15 cellular contexts compared by ENCODE assay signal in genomic region chr7:154620307-154620706, GRCh38.
A peak's percentile ranks its signal among the peaks of the same experiment; 100 is the strongest.
DNase-seq lines count a peak whose midpoint lies in the region; ATAC-seq and TF ChIP-seq lines count a peak whose summit lies in the region.
"Had no signal": no experiment of that assay in that cellular context is flagged by ENCODE, and none has a peak within 500 bp of the region (broad histone marks: within the 10 kb centered on the region; RNA-seq: fewer than 3 reads in every experiment).

No MANE protein-coding gene starts in this region.

- DNase-seq in GM10266 (ENCODE audit: extremely low spot score) (peak; percentile 3), iPS-NIHi11 (ENCODE audit: low spot score) (peak; percentile 0), medulla oblongata (ENCODE audit: extremely low spot score) (peak; percentile 1), superior temporal gyrus (ENCODE audit: extremely low spot score) (peak; percentile 67)
- DNase-seq in central memory CD4-positive, alpha-beta T cell: no peak
- DNase-seq: Caco-2; CD4-positive, CD25-positive, alpha-beta regulatory T cell; CD8-positive, alpha-beta T cell; DMS153; DND-41; GOT3; HFFc6 had no signal

- ATAC-seq in GM18870 (IDR thresholded peaks at IDR 0.05; ENCODE audit: unreplicated experiment) (no peak), GM18868 (IDR thresholded peaks at IDR 0.05; ENCODE audit: unreplicated experiment) (no peak)
- ATAC-seq: CD8-positive, alpha-beta T cell; GM12878 had no signal

- TF ChIP-seq CTCF in GM10266 (IDR thresholded peaks at IDR 0.05; ENCODE audit: control insufficient read depth, insufficient read depth, low read depth, missing control alignments): no peak
